ENCODE assay signal across 14 cellular contexts in the genomic region with DNA sequence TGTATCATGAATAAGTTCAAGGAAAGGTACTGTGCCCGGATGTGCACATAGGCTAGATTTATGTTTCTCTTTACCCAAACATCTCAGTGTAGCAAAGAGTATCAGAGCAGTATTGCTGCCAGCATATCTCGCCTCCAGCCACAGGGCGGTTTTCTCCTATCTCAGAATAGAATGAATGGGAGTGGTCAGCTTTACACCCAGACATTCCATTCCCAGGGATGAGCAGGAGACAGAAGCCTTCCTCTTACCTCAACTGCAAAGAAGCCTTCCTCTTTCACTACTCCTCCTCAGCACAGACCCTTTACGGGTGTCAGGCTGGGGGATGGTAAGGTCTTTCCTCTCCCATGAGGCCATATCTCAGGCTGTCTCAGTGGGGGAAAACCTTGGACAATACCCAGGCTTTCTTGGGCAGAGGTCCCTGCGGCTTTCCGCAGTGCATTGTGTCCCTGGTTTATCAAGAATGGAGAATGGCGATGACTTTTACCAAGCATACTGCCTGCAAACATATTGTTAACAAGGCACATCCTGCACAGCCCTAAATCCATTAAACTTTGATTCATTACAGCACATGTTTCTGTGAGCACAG. TPM values are rescaled to one million over a fixed set of nuclear protein-coding genes. Genes with fewer than 3 reads are reported as not detected.
"Had no signal": no experiment of that assay in that cellular context is flagged by ENCODE, and none has a peak within 500 bp of the region (broad histone marks: within the 10 kb centered on the region; RNA-seq: fewer than 3 reads in every experiment).

No MANE protein-coding gene starts in this region.

RNA-seq across cellular contexts. Expression of gene ITLN2, which starts 7.3 kb away (rescaled TPM):
- total RNA-seq: activated naive CD4-positive, alpha-beta T cell treated with anti-CD3 and anti-CD28 coated beads, Interleukin-2, amount 50 U/mL, for 72 hours; activated T-cell treated with anti-CD3 and anti-CD28 coated beads, Interleukin-2, amount 50 U/mL, for 72 hours; body of pancreas; colonic mucosa; dermis microvascular lymphatic vessel endothelial cell; esophagus muscularis mucosa; gastrocnemius medialis; left ventricle myocardium superior; mononuclear cell; pancreas; sciatic nerve; subcutaneous adipose tissue; T-helper 17 cell had no signal
- polyA plus RNA-seq: neural cell had no signal
